In genomic region chr15:66644000-66644787, GRCh38 we compare ENCODE assay signal across 18 cellular contexts. TPM values are rescaled to one million over a fixed set of nuclear protein-coding genes. Genes with fewer than 3 reads are reported as not detected.
DNase-seq lines count a peak whose midpoint lies in the region; ATAC-seq and TF ChIP-seq lines count a peak whose summit lies in the region.
"Had no signal": no experiment of that assay in that cellular context is flagged by ENCODE, and none has a peak within 500 bp of the region (broad histone marks: within the 10 kb centered on the region; RNA-seq: fewer than 3 reads in every experiment).

No MANE protein-coding gene starts in this region.

- peak overlapping the region; percentile 60 for H3K27ac ChIP-seq in cingulate gyrus (ENCODE audit: low read depth, low read length)
- H3K27ac ChIP-seq in left lung, result peak overlapping the region; percentile 69 to 70
- H3K27ac ChIP-seq in psoas muscle, result peak overlapping the region; percentile 16
- H3K27ac ChIP-seq: RWPE1 had no signal

- H3K9me3 ChIP-seq in NT2/D1 (ENCODE audit: insufficient read depth, low read length) (no peaks in the 10 kb centered on the region), left lung (no peaks in the 10 kb centered on the region), psoas muscle (no peaks in the 10 kb centered on the region)
- H3K9me3 ChIP-seq: MG63, tibial artery had no signal

- ATAC-seq in left lung (no peak), psoas muscle (no peak), HG02588 (IDR thresholded peaks at IDR 0.05; ENCODE audit: unreplicated experiment) (no peak), HG03469 (IDR thresholded peaks at IDR 0.05; ENCODE audit: unreplicated experiment) (no peak)
- ATAC-seq: naive thymus-derived CD8-positive, alpha-beta T cell; T-helper 17 cell had no signal

- peak overlapping the region; percentile 14 for H3K9ac ChIP-seq in NT2/D1 (ENCODE audit: insufficient read length, low read depth)

- H3K36me3 ChIP-seq in NT2/D1 (ENCODE audit: insufficient read depth, insufficient read length, low read length), result no peaks in the 10 kb centered on the region
- H3K36me3 ChIP-seq in left lung, result no peaks in the 10 kb centered on the region
- no peaks in the 10 kb centered on the region for H3K36me3 ChIP-seq in psoas muscle (ENCODE audit: insufficient read depth in 1 of 2, low read depth in 1 of 2)
- H3K36me3 ChIP-seq: MG63, tibial artery had no signal

- DNase-seq in NT2/D1 (ENCODE audit: low read depth, low spot score) (no peak), left lung (no peak), psoas muscle (no peak), NCI-H526 (lab: John Stamatoyannopoulos, UW) (no peak)
- DNase-seq in activated T-cell treated with anti-CD3 and anti-CD28 coated beads, Interleukin-2, amount 50 U/mL, for 48 hours, result no peak
- DNase-seq: activated CD4-positive, alpha-beta T cell treated with anti-CD3 and anti-CD28 coated beads for 4 hours; activated T-cell treated with anti-CD3 and anti-CD28 coated beads for 4 hours; naive thymus-derived CD8-positive, alpha-beta T cell; NCI-H82; retina; stimulated activated CD4-positive, alpha-beta T cell treated with anti-CD3 and anti-CD28 coated beads, Interleukin-2, amount 100 ng/mL, for 48 hours; T-helper 17 cell; tibial artery had no signal

- intact Hi-C loops in left lung (cut with DNase I) (no loop called here), psoas muscle (cut with DNase I) (no loop called here)

- H3K27me3 ChIP-seq in NT2/D1 (ENCODE audit: insufficient read depth, insufficient read length) (no peaks in the 10 kb centered on the region), left lung (no peaks in the 10 kb centered on the region), psoas muscle (ENCODE audit: insufficient read depth in 3 of 3, low read length in 2 of 3) (no peaks in the 10 kb centered on the region)
- H3K27me3 ChIP-seq: MG63, tibial artery had no signal

- H3K4me3 ChIP-seq in NT2/D1 (ENCODE audit: insufficient read length, low read depth) (no peak overlapping the region), left lung (no peak overlapping the region), psoas muscle (no peak overlapping the region)
- H3K4me3 ChIP-seq: MG63, tibial artery had no signal

- TF ChIP-seq CTCF in left lung (IDR thresholded peaks at IDR 0.05) (no peak), psoas muscle (IDR thresholded peaks at IDR 0.05) (no peak)

- peaks cover 14% of the 10 kb centered on the region for H3K4me1 ChIP-seq in NT2/D1 (ENCODE audit: insufficient read depth, insufficient read length)
- H3K4me1 ChIP-seq in left lung, result peaks cover 0 to 38% of the 10 kb centered on the region in 2 donors
- no peaks in the 10 kb centered on the region for H3K4me1 ChIP-seq in psoas muscle

- 67 to 74% (median 73%) methylated on average over 13 of the region's 13 CpGs for WGBS in psoas muscle, 3 donors

RNA-seq across cellular contexts. Expression of gene SMAD6, which starts 57.8 kb away (rescaled TPM):
- 100 to 1,000 TPM in 1 of 2 donors, 10 to 100 TPM in 1; 84.9 to 110 TPM for total RNA-seq in left lung
- 1 to 10 TPM; 1.3 to 5.5 (median 3.8) TPM for total RNA-seq in psoas muscle
- 1 to 10 TPM in 1 of 3 donors, under 1 TPM in 2; 0.52 to 3.0 (median 0.79) TPM for polyA plus RNA-seq in psoas muscle
- polyA plus RNA-seq: naive thymus-derived CD8-positive, alpha-beta T cell had no signal

Comparison
In these comparisons a context has a peak if more than half of its experiments do, and no peak if none do; other contexts are left out.
1. H3K27ac ChIP-seq: peak in every context shown above with its lines; median percentile 70 in left lung; 60 in cingulate gyrus; 16 in psoas muscle.
2. RNA of gene SMAD6, which starts 57.8 kb away (total RNA-seq): 84.9 to 110 TPM in left lung; 1.3 to 5.5 TPM in psoas muscle; every median in the first group is over 10 times any median in the second.